ENCODE assay signal across 8 cellular contexts in genomic region chr3:101512521-101513418, GRCh38. TPM values are rescaled to one million over a fixed set of nuclear protein-coding genes. Genes with fewer than 3 reads are reported as not detected.
DNase-seq lines count a peak whose midpoint lies in the region; ATAC-seq and TF ChIP-seq lines count a peak whose summit lies in the region.

Gene SENP7 (minus strand): TSS chr3:101513212. CDS start chr3:101513130, 82 bp downstream.

- H3K9me3 Mint-ChIP-seq in activated CD4-positive, alpha-beta T cell treated with anti-CD3 and anti-CD28 coated beads for 36 hours (ENCODE audit: low read depth), result no peaks in the 10 kb centered on the region

- peak within 1 kb of the TSS; percentile 73 for H3K4me3 ChIP-seq in A673 (ENCODE audit: low read depth, low read length, poor library complexity, severe bottlenecking)

- H3K4me1 Mint-ChIP-seq in activated CD4-positive, alpha-beta T cell treated with anti-CD3 and anti-CD28 coated beads for 36 hours, result peaks cover 53% of the 10 kb centered on the region

- peak; percentile 90 for DNase-seq in A673 (ENCODE audit: low spot score)
- peak; percentile 56 for DNase-seq in NCI-H446 treated with DMSO at 0.1 percent for 48 hours (lab: John Stamatoyannopoulos, UW)
- DNase-seq in activated CD4-positive, alpha-beta T cell treated with anti-CD3 and anti-CD28 coated beads for 36 hours, result peak; percentile 88
- DNase-seq in stimulated activated CD4-positive, alpha-beta T cell treated with anti-CD3 and anti-CD28 coated beads, Interleukin-1b, Interleukin-23, amount 100 ng/mL, for 4 hours (ENCODE audit: low read depth in 2 of 2), result peak; percentile 52 to 62

- H3K4me3 Mint-ChIP-seq in activated CD4-positive, alpha-beta T cell treated with anti-CD3 and anti-CD28 coated beads for 36 hours, result peak within 1 kb of the TSS; percentile 85

- H3K4me1 ChIP-seq in A673 (ENCODE audit: insufficient read depth, low read length, poor library complexity, severe bottlenecking), result peaks cover 5% of the 10 kb centered on the region

- H3K27me3 Mint-ChIP-seq in activated CD4-positive, alpha-beta T cell treated with anti-CD3 and anti-CD28 coated beads for 36 hours, result no peaks in the 10 kb centered on the region

- peak; percentile 65 for ATAC-seq in GM18868 (IDR thresholded peaks at IDR 0.05; ENCODE audit: unreplicated experiment)
- peak; percentile 64 for ATAC-seq in HG03159 (IDR thresholded peaks at IDR 0.05; ENCODE audit: unreplicated experiment)
- peak; percentile 63 for ATAC-seq in activated CD4-positive, alpha-beta T cell treated with anti-CD3 and anti-CD28 coated beads for 36 hours

- POLR2A ChIA-PET in A673 (lab: Charles Lee; ENCODE audit: low non-redundant PET), result no interaction called here
- POLR2A ChIA-PET in activated CD4-positive, alpha-beta T cell treated with anti-CD3 and anti-CD28 coated beads for 36 hours (lab: Charles Lee), result interaction anchor here (0.7 to 1.3 kb wide), 5 partner anchors 22 to 89 kb away, joined by 3 to 4 read pairs (median 3); partner anchors contain the start of genes PCNP and TRMT10C

- no peaks in the 10 kb centered on the region for H3K27me3 ChIP-seq in A673 (replicated peaks; ENCODE audit: insufficient read depth, low read depth, low read length, poor library complexity)
- H3K27me3 ChIP-seq in layer of hippocampus (ENCODE audit: control insufficient read depth, insufficient read depth, low read length), result no peaks in the 10 kb centered on the region

- CTCF ChIA-PET in A673 (lab: Charles Lee), result interaction anchor here (0.5 to 0.6 kb wide), 2 partner anchors 33 to 79 kb away, joined by 4 to 5 read pairs; no protein-coding TSS in a partner anchor
- CTCF ChIA-PET in activated CD4-positive, alpha-beta T cell treated with anti-CD3 and anti-CD28 coated beads for 36 hours (lab: Charles Lee), result interaction anchor here (0.6 to 1.8 kb wide), 9 partner anchors 9 to 159 kb away, joined by 3 to 5 read pairs (median 3); partner anchors contain the start of gene PCNP

- peak within 1 kb of the TSS; percentile 96 for H3K27ac Mint-ChIP-seq in activated CD4-positive, alpha-beta T cell treated with anti-CD3 and anti-CD28 coated beads for 36 hours

- peaks cover 7% of the 10 kb centered on the region for H3K36me3 Mint-ChIP-seq in activated CD4-positive, alpha-beta T cell treated with anti-CD3 and anti-CD28 coated beads for 36 hours (ENCODE audit: low read depth)

- intact Hi-C loops in A673 (cut with micrococcal nuclease; ENCODE audit: unreplicated experiment), result loop anchor here (10.0 kb wide), 1 partner anchor 288 kb away; no protein-coding TSS in a partner anchor
- intact Hi-C loops in activated CD4-positive, alpha-beta T cell treated with anti-CD3 and anti-CD28 coated beads for 36 hours (cut with DNase I, micrococcal nuclease), result loop anchor here (1.0 to 10.0 kb wide), 7 partner anchors 49 to 342 kb away; partner anchors contain the start of genes ZBTB11 (in 2 of the 2), CEP97 (in 1 of the 2), NXPE3 (in 1 of the 2) and PCNP (in 1 of the 2)

- no peaks in the 10 kb centered on the region for H3K36me3 ChIP-seq in A673 (ENCODE audit: insufficient read depth, low read length, poor library complexity, severe bottlenecking)

- no peak for TF ChIP-seq CTCF in A673 (conservative IDR thresholded peaks at IDR 0.05; ENCODE audit: low read depth, low read length)

- no peaks in the 10 kb centered on the region for H3K9me3 ChIP-seq in A673 (ENCODE audit: low read depth, low read length, poor library complexity, severe bottlenecking)

- no TSS peak for BruUV-seq in A673 (replicated peaks; lab: Mats Ljungman, UMichigan)

- peak within 1 kb of the TSS; percentile 76 for H3K27ac ChIP-seq in A673 (ENCODE audit: low read depth, low read length, poor library complexity, severe bottlenecking)
- peak within 1 kb of the TSS; percentile 90 for H3K27ac ChIP-seq in cingulate gyrus (ENCODE audit: low read depth, low read length)
- peak within 1 kb of the TSS; percentile 85 for H3K27ac ChIP-seq in layer of hippocampus (ENCODE audit: low read depth, low read length)

RNA-seq across cellular contexts. Expression of gene SENP7, which starts in this region (rescaled TPM):
- total RNA-seq in A673 (2021), result 10.2 and 14.2 TPM in 2 replicates
- 10 to 100 TPM; 12.3 to 12.9 TPM for total RNA-seq in activated CD4-positive, alpha-beta T cell treated with anti-CD3 and anti-CD28 coated beads for 36 hours

Comparison
In these comparisons a context has a peak if more than half of its experiments do, and no peak if none do; other contexts are left out.
1. Peak in every context shown above with its lines: DNase-seq, ATAC-seq, H3K4me3 ChIP-seq and H3K27ac ChIP-seq.